20 cellular contexts compared by ENCODE assay signal in the genomic region with DNA sequence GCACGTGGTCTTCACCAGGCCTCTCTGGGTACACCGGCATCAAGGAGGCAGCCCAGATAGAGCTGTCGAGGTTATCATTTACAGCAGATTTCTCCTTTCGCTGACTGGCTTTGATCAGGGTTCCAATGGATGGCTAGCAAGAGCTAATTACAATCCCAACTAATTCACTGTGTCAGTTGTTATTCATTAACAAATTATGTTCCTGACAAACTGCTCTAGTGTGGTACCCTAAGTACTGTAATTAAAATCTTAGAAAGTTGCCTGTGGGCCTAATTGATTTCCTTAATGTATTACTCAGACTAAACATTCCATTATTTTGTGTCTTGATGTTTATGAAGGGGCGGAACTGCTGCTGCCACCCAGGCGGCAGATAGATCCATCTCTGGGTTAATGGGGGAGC.
A peak's percentile ranks its signal among the peaks of the same experiment; 100 is the strongest.
DNase-seq lines count a peak whose midpoint lies in the region; ATAC-seq, FAIRE-seq and TF ChIP-seq lines count a peak whose summit lies in the region.
"Had no signal": no experiment of that assay in that cellular context is flagged by ENCODE, and none has a peak within 500 bp of the region (broad histone marks: within the 10 kb centered on the region; RNA-seq: fewer than 3 reads in every experiment).

No MANE protein-coding gene starts in this region.

- H2AFZ ChIP-seq in IMR-90 (replicated peaks; ENCODE audit: low read length, poor library complexity), result no peak overlapping the region
- H2AFZ ChIP-seq in trophoblast cell (ENCODE audit: insufficient read depth, low read length, poor library complexity), result no peak overlapping the region

- H3K27me3 ChIP-seq in IMR-90 (ENCODE audit: control insufficient read depth, insufficient read depth, low read length) (no peaks in the 10 kb centered on the region), trophoblast cell (ENCODE audit: insufficient read depth, low read length) (no peaks in the 10 kb centered on the region)
- H3K27me3 ChIP-seq: BE2C had no signal

- CTCF ChIA-PET in IMR-90 (lab: Yijun Ruan, JAX), result no interaction called here

- H3K4ac ChIP-seq in IMR-90 (ENCODE audit: low read depth, low read length), result no peak overlapping the region
- H3K4ac ChIP-seq in trophoblast cell (ENCODE audit: low read depth, low read length), result no peak overlapping the region

- peaks cover 28% of the 10 kb centered on the region for H3K4me1 Mint-ChIP-seq in CD14-positive monocyte

- FAIRE-seq in GM12891 (lab: Jason Lieb, UNC), result no peak
- FAIRE-seq: A204.1, D721Med, G401.6, GM12892, GM18507, K562 had no signal

- peak overlapping the region; percentile 16 for H2BK12ac ChIP-seq in trophoblast cell (ENCODE audit: low read length)

- no peak overlapping the region for H4K5ac ChIP-seq in IMR-90 (ENCODE audit: low read depth, low read length)

- H3K4me2 ChIP-seq in IMR-90 (ENCODE audit: low read depth, low read length) (no peak overlapping the region), trophoblast cell (ENCODE audit: low read length) (no peak overlapping the region)

- no peak overlapping the region for H3K27ac Mint-ChIP-seq in CD14-positive monocyte
- H3K27ac Mint-ChIP-seq: CD4-positive, alpha-beta T cell had no signal

- H3K9ac ChIP-seq in IMR-90 (ENCODE audit: low read depth, low read length) (no peak overlapping the region), trophoblast cell (ENCODE audit: low read length) (no peak overlapping the region)

- H3K14ac ChIP-seq in IMR-90 (replicated peaks; ENCODE audit: low read depth, low read length) (no peak overlapping the region), trophoblast cell (ENCODE audit: low read length) (peak overlapping the region; percentile 1)

- H3K9me3 ChIP-seq in IMR-90 (ENCODE audit: control insufficient read depth, insufficient read depth, low read length) (no peaks in the 10 kb centered on the region), trophoblast cell (ENCODE audit: insufficient read depth, low read depth, low read length) (no peaks in the 10 kb centered on the region)
- H3K9me3 ChIP-seq: BE2C, Caco-2 had no signal

- DNase-seq in IMR-90 (no peak), left kidney (ENCODE audit: low read depth, low spot score) (peak; percentile 54), trophoblast cell (no peak), CD14-positive monocyte (ENCODE audit: low spot score) (no peak), NCI-H2227 treated with DMSO at 0.1 percent for 48 hours (lab: John Stamatoyannopoulos, UW) (no peak), GM12891 (ENCODE audit: insufficient read length, low spot score) (no peak)
- DNase-seq: ACHN; BE2C; C1 segment of cervical spinal cord; Caco-2; CD4-positive, alpha-beta T cell; GOT3; H7 had no signal

- H2AK5ac ChIP-seq in IMR-90 (ENCODE audit: low read depth, low read length), result no peak overlapping the region
- H2AK5ac ChIP-seq in trophoblast cell (ENCODE audit: low read length), result no peak overlapping the region

- H3K18ac ChIP-seq in IMR-90 (ENCODE audit: low read depth, low read length) (no peak overlapping the region), trophoblast cell (ENCODE audit: low read length) (no peak overlapping the region)

- dilution Hi-C loops in IMR-90 (cut with HindIII; ENCODE audit: low sequenced_read_pairs, unreplicated experiment), result no loop called here

- no peak for TF ChIP-seq POLR2A in IMR-90 (IDR thresholded peaks at IDR 0.05; ENCODE audit: low read depth, low read length)
- no peak for TF ChIP-seq POLR2A in GM12891 (IDR thresholded peaks at IDR 0.05; ENCODE audit: low read depth, low read length)

- TF ChIP-seq CTCF in IMR-90 (conservative IDR thresholded peaks at IDR 0.05; ENCODE audit: low read depth, low read length) (no peak), CD14-positive monocyte (IDR thresholded peaks at IDR 0.05) (no peak)

- ATAC-seq in IMR-90 (ENCODE audit: low read depth), result no peak
- ATAC-seq: K562 had no signal

- 35% methylated on average over 3 of the region's 6 CpGs; no CpG with 5 or more reads in 1 of the 2 experiments for WGBS in IMR-90 (ENCODE audit: extremely low coverage in 2 of 2, insufficient read length in 1 of 2), 2 experiments
- WGBS in trophoblast cell (ENCODE audit: extremely low coverage, insufficient coverage, insufficient read length), result no CpG with 5 or more reads among the region's 6 CpGs

- no peak overlapping the region for H3K56ac ChIP-seq in IMR-90 (ENCODE audit: extremely low read depth, insufficient read depth, low read length)

- H2AK9ac ChIP-seq in IMR-90 (replicated peaks; ENCODE audit: low read depth, low read length, poor library complexity), result peak overlapping the region; percentile 79

- H4K12ac ChIP-seq in trophoblast cell (ENCODE audit: low read depth, low read length), result no peak overlapping the region

- H3K9me3 Mint-ChIP-seq in CD14-positive monocyte, result peaks cover 0 to 6% (median 2%) of the 10 kb centered on the region in 7 donors
- H3K9me3 Mint-ChIP-seq: CD4-positive, alpha-beta T cell had no signal

- peaks cover 3% of the 10 kb centered on the region; the same call in 1 of the 2 replicates for H3K9me1 ChIP-seq in IMR-90 (ENCODE audit: insufficient read depth, low read length)

- H3K79me1 ChIP-seq in IMR-90 (ENCODE audit: low read depth in 1 of 2, low read length in 2 of 2) (no peaks in the 10 kb centered on the region), trophoblast cell (ENCODE audit: low read length) (peaks cover 19% of the 10 kb centered on the region)

- no peak overlapping the region for H3K27ac ChIP-seq in IMR-90 (ENCODE audit: insufficient read depth, low read length)
- no peak overlapping the region for H3K27ac ChIP-seq in trophoblast cell (ENCODE audit: low read depth, low read length)
- H3K27ac ChIP-seq: HL-60 had no signal

- POLR2A ChIA-PET in IMR-90 (lab: Charles Lee; ENCODE audit: unreplicated experiment), result interaction anchor here (0.7 kb wide), 1 partner anchor 350 kb away, joined by 7 read pairs; no protein-coding TSS in a partner anchor

- H3K27me3 Mint-ChIP-seq in CD14-positive monocyte (ENCODE audit: low read depth in 3 of 3), result peaks cover 0 to 9% (median 2%) of the 10 kb centered on the region in 3 donors

- no peaks in the 10 kb centered on the region for H4K20me1 ChIP-seq in IMR-90 (ENCODE audit: insufficient read depth, low read length)

- H3K4me1 ChIP-seq in IMR-90 (ENCODE audit: control insufficient read depth, insufficient read depth, low read length) (peaks cover 8% of the 10 kb centered on the region), trophoblast cell (ENCODE audit: control insufficient read depth in 1 of 2, insufficient read depth in 2 of 2, low read length in 2 of 2) (peaks cover 14 to 19% of the 10 kb centered on the region in 2 experiments)

- no TSS peak for BruUV-seq in IMR-90 (replicated peaks; lab: Mats Ljungman, UMichigan)

- no peak overlapping the region for H3K4me3 Mint-ChIP-seq in CD14-positive monocyte
- H3K4me3 Mint-ChIP-seq: CD4-positive, alpha-beta T cell had no signal

- no peaks in the 10 kb centered on the region for H3K36me3 Mint-ChIP-seq in CD14-positive monocyte

- H4K8ac ChIP-seq in IMR-90 (ENCODE audit: low read depth in 2 of 2, low read length in 2 of 2), result no peak overlapping the region
- no peak overlapping the region for H4K8ac ChIP-seq in trophoblast cell (ENCODE audit: low read depth, low read length)

- H3K36me3 ChIP-seq in IMR-90 (ENCODE audit: control insufficient read depth, insufficient read depth, low read length) (no peaks in the 10 kb centered on the region), trophoblast cell (ENCODE audit: control insufficient read depth in 1 of 2, insufficient read depth in 2 of 2, low read length in 2 of 2) (no peaks in the 10 kb centered on the region)
- H3K36me3 ChIP-seq: BE2C had no signal

- H4K91ac ChIP-seq in IMR-90 (ENCODE audit: insufficient read depth, low read depth, low read length) (no peak overlapping the region), trophoblast cell (ENCODE audit: low read depth, low read length) (peak overlapping the region; percentile 59)

- no peak overlapping the region; the same call in 2 of the 3 replicates for H2BK15ac ChIP-seq in IMR-90 (ENCODE audit: low read depth, low read length)

- no peak overlapping the region for H2BK20ac ChIP-seq in IMR-90 (ENCODE audit: low read depth, low read length)

- no peak overlapping the region for H2BK5ac ChIP-seq in IMR-90 (ENCODE audit: low read depth, low read length, poor library complexity, severe bottlenecking)
- H2BK5ac ChIP-seq in trophoblast cell (ENCODE audit: low read depth, low read length, poor library complexity), result no peak overlapping the region

- no peak overlapping the region for H3K23ac ChIP-seq in IMR-90 (ENCODE audit: low read depth, low read length)
- no peak overlapping the region for H3K23ac ChIP-seq in trophoblast cell (ENCODE audit: low read length)

- TF ChIP-seq RAD21 in IMR-90 (IDR thresholded peaks at IDR 0.05; ENCODE audit: low read length), result no peak

- H3K4me3 ChIP-seq in IMR-90 (ENCODE audit: insufficient read depth, low read depth, low read length) (no peak overlapping the region), trophoblast cell (ENCODE audit: low read depth, low read length) (no peak overlapping the region)
- H3K4me3 ChIP-seq: K562 had no signal

- in situ Hi-C loops in IMR-90 (cut with MboI; ENCODE audit: low sequenced_read_pairs), result no loop called here

- H2BK120ac ChIP-seq in IMR-90 (ENCODE audit: low read depth, low read length), result no peak overlapping the region
- peak overlapping the region; percentile 1 for H2BK120ac ChIP-seq in trophoblast cell (ENCODE audit: insufficient read depth, low read length, poor library complexity)

- intact Hi-C loops in IMR-90 (cut with micrococcal nuclease), result no loop called here
- intact Hi-C loops in CD14-positive monocyte (cut with micrococcal nuclease), result no loop called here

- H3K79me2 ChIP-seq in trophoblast cell (ENCODE audit: control insufficient read depth, insufficient read depth, low read length, poor library complexity), result no peaks in the 10 kb centered on the region

TF ChIP-seq in IMR-90, 13 proteins besides CTCF, POLR2A, EP300 and RAD21 (continues in another document):
- TF ChIP-seq BHLHE40 (IDR thresholded peaks at IDR 0.05; ENCODE audit: low read depth, low read length) (no peak), FOS (IDR thresholded peaks at IDR 0.05; ENCODE audit: low read depth, low read length) (no peak), MAZ (IDR thresholded peaks at IDR 0.05; ENCODE audit: borderline replicate concordance, low read depth, low read length) (no peak), CHD1 (IDR thresholded peaks at IDR 0.05; ENCODE audit: low read depth, low read length) (no peak), MAFK (IDR thresholded peaks at IDR 0.05; ENCODE audit: low read depth, low read length) (no peak)

TF ChIP-seq in GM12891, 5 proteins besides CTCF, POLR2A, EP300 and RAD21:
- TF ChIP-seq SPI1 (IDR thresholded peaks at IDR 0.05; ENCODE audit: low read depth, low read length) (no peak), POU2F2 (IDR thresholded peaks at IDR 0.05; ENCODE audit: low read depth, low read length) (no peak), TAF1 (IDR thresholded peaks at IDR 0.05; ENCODE audit: low read depth, low read length) (no peak), PAX5 (IDR thresholded peaks at IDR 0.05; ENCODE audit: insufficient read depth, low read length, severe bottlenecking) (no peak), POLR2AphosphoS5 (IDR thresholded peaks at IDR 0.05; ENCODE audit: low read depth, low read length) (no peak)
